26 cellular contexts compared by ENCODE assay signal in the genomic region with DNA sequence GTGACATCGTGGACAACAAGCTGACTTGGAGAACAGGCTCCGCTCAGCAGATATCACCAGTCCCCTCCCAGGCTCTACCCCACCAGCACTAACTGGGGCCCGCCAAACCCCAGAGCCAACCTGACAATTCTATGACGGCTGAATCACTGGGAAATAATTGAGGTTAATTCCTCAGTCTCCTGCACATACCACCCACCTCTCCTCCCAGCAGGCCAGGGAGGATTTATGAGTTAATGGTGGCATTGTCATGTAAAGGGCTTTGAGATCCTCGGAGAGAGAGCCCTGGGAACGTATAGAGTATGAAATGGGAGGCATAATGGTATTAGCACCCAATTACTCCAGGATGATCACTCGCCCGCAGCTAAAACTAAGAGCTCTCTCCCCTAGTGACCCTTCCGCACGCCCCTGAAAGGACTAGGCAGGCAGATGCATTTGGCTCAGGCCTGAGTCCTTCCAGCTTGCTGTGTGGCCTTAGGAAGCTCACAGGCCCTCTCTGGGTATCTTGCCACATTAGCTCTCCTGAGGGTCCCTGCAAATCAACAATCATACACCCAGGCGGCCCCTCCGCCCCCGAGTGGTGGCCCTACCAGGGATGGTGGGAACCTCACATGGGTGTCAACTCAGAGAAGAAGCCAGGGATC. TPM values are rescaled to one million over a fixed set of nuclear protein-coding genes. Genes with fewer than 3 reads are reported as not detected.
"Had no signal": no experiment of that assay in that cellular context is flagged by ENCODE, and none has a peak within 500 bp of the region (broad histone marks: within the 10 kb centered on the region; RNA-seq: fewer than 3 reads in every experiment).

No MANE protein-coding gene starts in this region.

- H3K4me1 Mint-ChIP-seq: activated CD4-positive, alpha-beta T cell treated with anti-CD3 and anti-CD28 coated beads, Interleukin-2, amount 10 ng/mL, durations not matched to agents 7 days and 5 days; activated naive CD4-positive, alpha-beta T cell treated with anti-CD3 and anti-CD28 coated beads, Interleukin-2, amount 50 U/mL, for 24 hours; immature natural killer cell; memory B cell; naive B cell; neural crest cell had no signal

- H3K9me3 Mint-ChIP-seq: activated CD4-positive, alpha-beta T cell treated with anti-CD3 and anti-CD28 coated beads, Interleukin-2, amount 10 ng/mL, durations not matched to agents 7 days and 5 days; activated naive CD4-positive, alpha-beta T cell treated with anti-CD3 and anti-CD28 coated beads, Interleukin-2, amount 50 U/mL, for 24 hours; immature natural killer cell; memory B cell; neural crest cell; T-helper 1 cell treated with Interleukin-12 subunit alpha and Interleukin-12 subunit beta and Interleukin-4 antibody, amounts not matched to agents 30 μg/mL and 1 μg/mL, for 36 hours had no signal

- H3K36me3 Mint-ChIP-seq: activated naive CD4-positive, alpha-beta T cell treated with anti-CD3 and anti-CD28 coated beads, Interleukin-2, amount 50 U/mL, for 24 hours; immature natural killer cell; memory B cell; naive B cell had no signal

- H3K27ac Mint-ChIP-seq: activated CD4-positive, alpha-beta T cell treated with anti-CD3 and anti-CD28 coated beads, Interleukin-2, amount 10 ng/mL, durations not matched to agents 7 days and 5 days; activated naive CD4-positive, alpha-beta T cell treated with anti-CD3 and anti-CD28 coated beads, Interleukin-2, amount 50 U/mL, for 24 hours; immature natural killer cell; memory B cell; naive B cell; T-helper 1 cell treated with Interleukin-12 subunit alpha and Interleukin-12 subunit beta and Interleukin-4 antibody, amounts not matched to agents 30 μg/mL and 1 μg/mL, for 36 hours had no signal

- H3K36me3 ChIP-seq: gastroesophageal sphincter, heart right ventricle, prostate gland, thyroid gland had no signal

- DNase-seq: activated CD4-positive, alpha-beta T cell treated with anti-CD3 and anti-CD28 coated beads, Interleukin-2, amount 10 ng/mL, durations not matched to agents 7 days and 5 days; activated gamma-delta T cell; cerebellar nuclear complex; effector CD4-positive, alpha-beta T cell; heart right ventricle; immature natural killer cell; left ventricle myocardium superior; naive B cell; right cardiac atrium; stimulated activated CD4-positive, alpha-beta T cell treated with anti-CD3 and anti-CD28 coated beads, Interleukin-2, amount 100 ng/mL, for 48 hours; thyroid gland had no signal

- H3K4me1 ChIP-seq: gastroesophageal sphincter, heart right ventricle, thyroid gland had no signal

- H3K9me3 ChIP-seq: gastroesophageal sphincter, heart right ventricle, prostate gland, thyroid gland had no signal

- ATAC-seq: activated CD4-positive, CD25-positive, alpha-beta regulatory T cell treated with anti-CD3 and anti-CD28 coated beads, Interleukin-2, amount 50 U/mL, for 24 hours; gastroesophageal sphincter; heart right ventricle; left ventricle myocardium superior; right cardiac atrium had no signal

- FAIRE-seq: bronchial epithelial cell had no signal

- H3K4me3 ChIP-seq: gastroesophageal sphincter, heart right ventricle, prostate gland, skin epidermis, thyroid gland had no signal

- H3K27me3 ChIP-seq: thyroid gland had no signal

- H3K4me3 Mint-ChIP-seq: activated CD4-positive, alpha-beta T cell treated with anti-CD3 and anti-CD28 coated beads, Interleukin-2, amount 10 ng/mL, durations not matched to agents 7 days and 5 days; activated naive CD4-positive, alpha-beta T cell treated with anti-CD3 and anti-CD28 coated beads, Interleukin-2, amount 50 U/mL, for 24 hours; immature natural killer cell; memory B cell; neural crest cell; T-helper 1 cell treated with Interleukin-12 subunit alpha and Interleukin-12 subunit beta and Interleukin-4 antibody, amounts not matched to agents 30 μg/mL and 1 μg/mL, for 36 hours had no signal

- H3K27ac ChIP-seq: gastroesophageal sphincter, heart right ventricle, prostate gland, skin epidermis, thyroid gland had no signal

RNA-seq across cellular contexts. Expression of a gene that starts 27.3 kb away (rescaled TPM):
- total RNA-seq: activated CD4-positive, alpha-beta T cell treated with anti-CD3 and anti-CD28 coated beads, Interleukin-2, amount 10 ng/mL, durations not matched to agents 7 days and 5 days; activated CD8-positive, alpha-beta memory T cell treated with anti-CD3 and anti-CD28 coated beads for 36 hours; bronchial epithelial cell; esophagus mucosa; gastroesophageal sphincter; heart right ventricle; left ventricle myocardium superior; mononuclear cell; osteocyte; right cardiac atrium; subcutaneous adipose tissue had no signal
- polyA plus RNA-seq: heart right ventricle, immature natural killer cell, right cardiac atrium, urinary bladder had no signal
